ENCODE assay signal across 19 cellular contexts in genomic region chr2:204696124-204696523, GRCh38.
DNase-seq lines count a peak whose midpoint lies in the region; ATAC-seq and TF ChIP-seq lines count a peak whose summit lies in the region.
"Had no signal": no experiment of that assay in that cellular context is flagged by ENCODE, and none has a peak within 500 bp of the region (broad histone marks: within the 10 kb centered on the region; RNA-seq: fewer than 3 reads in every experiment).

No MANE protein-coding gene starts in this region.

- no peaks in the 10 kb centered on the region for H3K27me3 ChIP-seq in Caco-2 (replicated peaks; ENCODE audit: control insufficient read depth, insufficient read depth, low read length)
- H3K27me3 ChIP-seq in adipocyte (replicated peaks; ENCODE audit: control insufficient read depth, insufficient read depth, low read length) = no peaks in the 10 kb centered on the region
- no peaks in the 10 kb centered on the region for H3K27me3 ChIP-seq in right lobe of liver
- H3K27me3 ChIP-seq: BE2C, BLaER1 had no signal

- intact Hi-C loops in Caco-2 (cut with micrococcal nuclease; ENCODE audit: unreplicated experiment) = no loop called here
- intact Hi-C loops in right lobe of liver (cut with DNase I) = no loop called here

- no peak overlapping the region for H3K9ac ChIP-seq in adipocyte (ENCODE audit: low read length)
- H3K9ac ChIP-seq: BLaER1 had no signal

- no peak overlapping the region for H3K4me3 Mint-ChIP-seq in Caco-2 (ENCODE audit: unreplicated experiment)
- no peak overlapping the region for H3K4me3 Mint-ChIP-seq in immature natural killer cell
- H3K4me3 Mint-ChIP-seq: CD14-positive monocyte; CD4-positive, alpha-beta memory T cell; CD4-positive, CD25-positive, alpha-beta regulatory T cell; CD8-positive, alpha-beta memory T cell had no signal

- peak overlapping the region; percentile 27 to 37 (median 36) for H3K27ac ChIP-seq in right lobe of liver
- H3K27ac ChIP-seq: BLaER1 had no signal

- 0 out of 2 replicates have a peak, but pooled peaks cover 1% of the 10 kb centered on the region for H3K36me3 ChIP-seq in Caco-2 (ENCODE audit: control insufficient read depth, insufficient read depth, low read length)
- no peaks in the 10 kb centered on the region for H3K36me3 ChIP-seq in adipocyte (ENCODE audit: control insufficient read depth, insufficient read depth, low read length, severe bottlenecking)
- no peaks in the 10 kb centered on the region for H3K36me3 ChIP-seq in right lobe of liver
- H3K36me3 ChIP-seq: BE2C, BLaER1 had no signal

- H3K36me3 Mint-ChIP-seq in Caco-2 (ENCODE audit: insufficient read depth, unreplicated experiment) (peaks cover 26% of the 10 kb centered on the region), immature natural killer cell (no peaks in the 10 kb centered on the region)
- H3K36me3 Mint-ChIP-seq: CD14-positive monocyte; CD4-positive, alpha-beta memory T cell; CD4-positive, CD25-positive, alpha-beta regulatory T cell; CD8-positive, alpha-beta memory T cell had no signal

- 0 out of 2 replicates have a peak, but pooled peaks cover 10% of the 10 kb centered on the region for H3K4me1 ChIP-seq in Caco-2
- H3K4me1 ChIP-seq in adipocyte (ENCODE audit: control insufficient read depth, insufficient read depth, low read length) = peaks cover 24% of the 10 kb centered on the region
- H3K4me1 ChIP-seq in right lobe of liver = peaks cover 0 to 38% (median 9%) of the 10 kb centered on the region in 4 donors

- POLR2A ChIA-PET in Caco-2 (lab: Charles Lee) = no interaction called here

- peaks cover 22% of the 10 kb centered on the region for H3K4me1 Mint-ChIP-seq in Caco-2 (ENCODE audit: low read depth, unreplicated experiment)
- no peaks in the 10 kb centered on the region for H3K4me1 Mint-ChIP-seq in immature natural killer cell
- H3K4me1 Mint-ChIP-seq: CD14-positive monocyte had no signal

- 55% methylated on average over 5 of the region's 5 CpGs for WGBS in right lobe of liver (ENCODE audit: insufficient coverage, low coverage, low lambda C conversion rate, missing lambda C conversion rate)

- CTCF ChIA-PET in Caco-2 (lab: Charles Lee) = no interaction called here

- H3K4me3 ChIP-seq in Caco-2 (ENCODE audit: low read depth, low read length) (no peak overlapping the region), adipocyte (ENCODE audit: low read length) (no peak overlapping the region), right lobe of liver (no peak overlapping the region)
- H3K4me3 ChIP-seq: BLaER1 had no signal

- DNase-seq in Caco-2 (no peak), adipocyte (ENCODE audit: low read depth) (peak; percentile 17), right lobe of liver (no peak), immature natural killer cell (no peak), NCI-H345 treated with DMSO at 0.1 percent for 48 hours (lab: John Stamatoyannopoulos, UW; ENCODE audit: unreplicated experiment) (no peak)
- DNase-seq: 8988T; ACHN; BE2C; C1 segment of cervical spinal cord; Calu3; CD4-positive, alpha-beta memory T cell; CD4-positive, CD25-positive, alpha-beta regulatory T cell; CD8-positive, alpha-beta memory T cell; COR-L47; DMS79 treated with DMSO at 0.1 percent for 48 hours; GF-D8 had no signal

- peak overlapping the region; percentile 29 for H3K27ac Mint-ChIP-seq in Caco-2 (ENCODE audit: unreplicated experiment)
- H3K27ac Mint-ChIP-seq in immature natural killer cell = no peak overlapping the region
- H3K27ac Mint-ChIP-seq: CD14-positive monocyte; CD8-positive, alpha-beta memory T cell had no signal

- H3K9me3 Mint-ChIP-seq in Caco-2 (ENCODE audit: unreplicated experiment) (no peaks in the 10 kb centered on the region), immature natural killer cell (peaks cover 0 to 7% (median 1%) of the 10 kb centered on the region in 6 donors)
- H3K9me3 Mint-ChIP-seq: CD8-positive, alpha-beta memory T cell had no signal

- H3K27me3 Mint-ChIP-seq in Caco-2 (ENCODE audit: insufficient read depth, unreplicated experiment) (no peaks in the 10 kb centered on the region), immature natural killer cell (ENCODE audit: low read depth in 3 of 3) (peaks cover 0 to 3% (median 1%) of the 10 kb centered on the region in 3 donors)
- H3K27me3 Mint-ChIP-seq: CD8-positive, alpha-beta memory T cell had no signal

- H3K9me3 ChIP-seq in Caco-2 = no peaks in the 10 kb centered on the region
- no peaks in the 10 kb centered on the region for H3K9me3 ChIP-seq in adipocyte (ENCODE audit: control insufficient read depth, low read length)
- H3K9me3 ChIP-seq in right lobe of liver = no peaks in the 10 kb centered on the region
- H3K9me3 ChIP-seq: BE2C, BLaER1 had no signal

- no TSS peak for BruUV-seq in Caco-2 (replicated peaks; lab: Mats Ljungman, UMichigan)

- TF ChIP-seq CTCF in Caco-2 (IDR thresholded peaks at IDR 0.05; ENCODE audit: insufficient read depth in 1 of 2, low read depth in 1 of 2, low read length in 1 of 2, severe bottlenecking in 1 of 2, unreplicated experiment in 1 of 2) (no peak), right lobe of liver (IDR thresholded peaks at IDR 0.05) (no peak)

- ATAC-seq in right lobe of liver (peak; percentile 40 to 79 (median 60)), GM19023 (IDR thresholded peaks at IDR 0.05; ENCODE audit: unreplicated experiment) (no peak)

- TF ChIP-seq POLR2A in right lobe of liver (IDR thresholded peaks at IDR 0.05) = no peak
